Comparison of ENCODE assay signal across 9 cellular contexts in the genomic region with DNA sequence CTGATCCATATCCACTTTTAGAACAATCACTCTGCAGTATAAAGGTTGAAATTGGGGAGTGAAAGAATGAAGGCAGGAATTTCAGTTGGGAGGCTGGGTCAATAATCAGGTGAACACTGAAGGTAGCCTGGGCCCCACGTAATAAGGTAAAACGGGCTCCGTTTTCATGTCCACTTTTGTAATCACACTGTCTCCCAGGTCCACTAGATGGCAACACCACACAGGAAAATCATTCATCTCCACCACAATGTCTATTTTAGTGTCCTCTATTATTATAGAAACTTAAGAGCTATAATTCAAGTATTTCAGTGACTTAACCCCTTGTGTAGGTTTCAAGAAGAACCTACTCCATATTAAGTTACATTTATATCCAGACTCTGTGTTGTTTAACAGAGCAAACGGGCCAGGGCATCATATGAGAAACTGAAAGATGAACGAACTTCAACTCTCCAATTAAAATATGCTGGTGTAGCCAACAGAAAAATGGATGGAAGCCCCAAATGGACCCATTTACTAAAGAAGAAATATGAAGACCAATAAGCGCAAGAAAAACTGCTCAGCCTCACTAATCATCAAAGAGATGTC. TPM values are rescaled to one million over a fixed set of nuclear protein-coding genes. Genes with fewer than 3 reads are reported as not detected.
DNase-seq lines count a peak whose midpoint lies in the region; ATAC-seq and TF ChIP-seq lines count a peak whose summit lies in the region.
"Had no signal": no experiment of that assay in that cellular context is flagged by ENCODE, and none has a peak within 500 bp of the region (broad histone marks: within the 10 kb centered on the region; RNA-seq: fewer than 3 reads in every experiment).

No MANE protein-coding gene starts in this region.

- ATAC-seq in GM21360 (IDR thresholded peaks at IDR 0.05; ENCODE audit: unreplicated experiment) (no peak), HG03280 (IDR thresholded peaks at IDR 0.05; ENCODE audit: unreplicated experiment) (no peak)

- peaks cover 0 to 18% (median 0%) of the 10 kb centered on the region in 45 donors for H3K27me3 ChIP-seq in dorsolateral prefrontal cortex
- H3K27me3 ChIP-seq: colonic mucosa had no signal

- DNase-seq in NCI-H748 (lab: John Stamatoyannopoulos, UW; ENCODE audit: unreplicated experiment) (peak; percentile 2), NCI-H748 treated with DMSO at 0.1 percent for 48 hours (lab: John Stamatoyannopoulos, UW) (no peak), NCI-H69 (lab: John Stamatoyannopoulos, UW) (peak; percentile 5), dorsolateral prefrontal cortex (no peak), pons (ENCODE audit: low spot score) (peak; percentile 24), COLO668 (lab: John Stamatoyannopoulos, UW; ENCODE audit: unreplicated experiment) (no peak)
- DNase-seq: colonic mucosa had no signal

- no peak overlapping the region for H3K4me3 ChIP-seq in dorsolateral prefrontal cortex
- H3K4me3 ChIP-seq: colonic mucosa had no signal

- no peak overlapping the region for H3K27ac ChIP-seq in dorsolateral prefrontal cortex
- H3K27ac ChIP-seq: colonic mucosa had no signal

- intact Hi-C loops in dorsolateral prefrontal cortex (cut with DNase I): loop anchor here in 1 of 2 donors (5.0 kb wide), 1 partner anchor 140 kb away; no protein-coding TSS in a partner anchor

- peak in 53 of 56 donors; percentile 32 to 68 (median 50) for TF ChIP-seq CTCF in dorsolateral prefrontal cortex (IDR thresholded peaks at IDR 0.05 in 54 of 56, conservative IDR thresholded peaks at IDR 0.05 in 2 of 56; ENCODE audit: low read depth in 1 of 56, partially characterized antibody in 56 of 56)

RNA-seq across cellular contexts. Expression of a gene that starts 45.9 kb away (rescaled TPM):
- under 1 TPM in 8 of 120 experiments, not detected in 112; 0.47 to 0.76 (median 0.58) TPM for total RNA-seq in dorsolateral prefrontal cortex
- total RNA-seq: colonic mucosa had no signal

Comparison
In these comparisons a context has a peak if more than half of its experiments do, and no peak if none do; other contexts are left out.
1. DNase-seq: peak in NCI-H748 (single experiment), NCI-H69 (single experiment) and pons (single experiment); none in NCI-H748 treated with DMSO at 0.1 percent for 48 hours (single experiment), dorsolateral prefrontal cortex (0 of 10) and COLO668 (single experiment).